3 cellular contexts compared by ENCODE assay signal in the genomic region with DNA sequence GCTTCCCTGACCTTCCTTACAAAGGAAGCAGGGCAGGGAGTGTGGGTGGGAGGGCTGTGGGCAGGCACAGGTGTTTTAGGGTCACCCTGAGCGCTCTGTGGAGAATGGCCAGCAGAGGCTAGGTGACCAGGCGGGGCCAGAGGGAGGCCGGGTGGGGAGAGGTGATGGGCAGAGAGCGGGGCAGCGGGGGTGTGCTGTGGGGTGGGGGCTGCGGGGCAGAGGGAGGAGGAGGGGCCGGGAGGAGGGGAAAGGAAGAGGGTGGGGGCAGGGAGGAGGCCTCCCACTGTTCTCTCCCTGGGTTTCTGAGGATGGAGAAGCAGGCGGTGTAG.
TF ChIP-seq lines count a peak whose summit lies in the region.

No MANE protein-coding gene starts in this region.

TF ChIP-seq in SK-N-SH, 30 proteins besides CTCF, POLR2A, EP300 and RAD21:
- TF ChIP-seq RXRA (IDR thresholded peaks at IDR 0.05; ENCODE audit: borderline replicate concordance, low read depth), result no peak
- no peak for TF ChIP-seq SMC3 (IDR thresholded peaks at IDR 0.05; ENCODE audit: low read depth, low read length)
- TF ChIP-seq, protein P1, sequence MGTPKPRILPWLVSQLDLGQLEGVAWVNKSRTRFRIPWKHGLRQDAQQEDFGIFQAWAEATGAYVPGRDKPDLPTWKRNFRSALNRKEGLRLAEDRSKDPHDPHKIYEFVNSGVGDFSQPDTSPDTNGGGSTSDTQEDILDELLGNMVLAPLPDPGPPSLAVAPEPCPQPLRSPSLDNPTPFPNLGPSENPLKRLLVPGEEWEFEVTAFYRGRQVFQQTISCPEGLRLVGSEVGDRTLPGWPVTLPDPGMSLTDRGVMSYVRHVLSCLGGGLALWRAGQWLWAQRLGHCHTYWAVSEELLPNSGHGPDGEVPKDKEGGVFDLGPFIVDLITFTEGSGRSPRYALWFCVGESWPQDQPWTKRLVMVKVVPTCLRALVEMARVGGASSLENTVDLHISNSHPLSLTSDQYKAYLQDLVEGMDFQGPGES (IDR thresholded peaks at IDR 0.05; ENCODE audit: low read depth, low read length), result no peak
- TF ChIP-seq, protein P2, sequence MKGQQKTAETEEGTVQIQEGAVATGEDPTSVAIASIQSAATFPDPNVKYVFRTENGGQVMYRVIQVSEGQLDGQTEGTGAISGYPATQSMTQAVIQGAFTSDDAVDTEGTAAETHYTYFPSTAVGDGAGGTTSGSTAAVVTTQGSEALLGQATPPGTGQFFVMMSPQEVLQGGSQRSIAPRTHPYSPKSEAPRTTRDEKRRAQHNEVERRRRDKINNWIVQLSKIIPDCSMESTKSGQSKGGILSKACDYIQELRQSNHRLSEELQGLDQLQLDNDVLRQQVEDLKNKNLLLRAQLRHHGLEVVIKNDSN (IDR thresholded peaks at IDR 0.05; ENCODE audit: borderline replicate concordance, low read depth), result no peak
- TF ChIP-seq POLR2AphosphoS5 (IDR thresholded peaks at IDR 0.05; ENCODE audit: low read depth, low read length), result no peak
- TF ChIP-seq MEF2A (IDR thresholded peaks at IDR 0.05; ENCODE audit: borderline replicate concordance, low read depth), result no peak
- TF ChIP-seq TEAD4 (IDR thresholded peaks at IDR 0.05; ENCODE audit: borderline replicate concordance, insufficient read depth), result no peak
- no peak for TF ChIP-seq GABPA (IDR thresholded peaks at IDR 0.05; ENCODE audit: low read depth)
- no peak for TF ChIP-seq SIN3A (IDR thresholded peaks at IDR 0.05; ENCODE audit: borderline replicate concordance, low read depth, low read length)
- TF ChIP-seq CHD2 (IDR thresholded peaks at IDR 0.05; ENCODE audit: low read length, partially characterized antibody), result no peak

TF ChIP-seq in SK-N-SH treated with all-trans-retinoic acid at 6 μM for 48 hours, 23 proteins besides CTCF, POLR2A, EP300 and RAD21:
- TF ChIP-seq OSR1 (CRISPR knock-in tag; IDR thresholded peaks at IDR 0.05) (no peak), BACH2 (CRISPR knock-in tag; IDR thresholded peaks at IDR 0.05; ENCODE audit: borderline replicate concordance) (no peak), ESRRG (CRISPR knock-in tag; IDR thresholded peaks at IDR 0.05) (no peak), RARB (CRISPR knock-in tag; IDR thresholded peaks at IDR 0.05) (no peak), ARNTL (CRISPR knock-in tag; IDR thresholded peaks at IDR 0.05; ENCODE audit: borderline replicate concordance, low read depth) (no peak), ZC3H10 (CRISPR knock-in tag; IDR thresholded peaks at IDR 0.05) (no peak), ZNF565 (CRISPR knock-in tag; conservative IDR thresholded peaks at IDR 0.05; ENCODE audit: low read depth) (no peak), ISL1 (CRISPR knock-in tag; IDR thresholded peaks at IDR 0.05) (no peak), SNAI2 (CRISPR knock-in tag; IDR thresholded peaks at IDR 0.05) (no peak), TCF4 (CRISPR knock-in tag; IDR thresholded peaks at IDR 0.05; ENCODE audit: borderline replicate concordance) (no peak), CSDC2 (CRISPR knock-in tag; IDR thresholded peaks at IDR 0.05) (no peak)
- TF ChIP-seq, protein P3, sequence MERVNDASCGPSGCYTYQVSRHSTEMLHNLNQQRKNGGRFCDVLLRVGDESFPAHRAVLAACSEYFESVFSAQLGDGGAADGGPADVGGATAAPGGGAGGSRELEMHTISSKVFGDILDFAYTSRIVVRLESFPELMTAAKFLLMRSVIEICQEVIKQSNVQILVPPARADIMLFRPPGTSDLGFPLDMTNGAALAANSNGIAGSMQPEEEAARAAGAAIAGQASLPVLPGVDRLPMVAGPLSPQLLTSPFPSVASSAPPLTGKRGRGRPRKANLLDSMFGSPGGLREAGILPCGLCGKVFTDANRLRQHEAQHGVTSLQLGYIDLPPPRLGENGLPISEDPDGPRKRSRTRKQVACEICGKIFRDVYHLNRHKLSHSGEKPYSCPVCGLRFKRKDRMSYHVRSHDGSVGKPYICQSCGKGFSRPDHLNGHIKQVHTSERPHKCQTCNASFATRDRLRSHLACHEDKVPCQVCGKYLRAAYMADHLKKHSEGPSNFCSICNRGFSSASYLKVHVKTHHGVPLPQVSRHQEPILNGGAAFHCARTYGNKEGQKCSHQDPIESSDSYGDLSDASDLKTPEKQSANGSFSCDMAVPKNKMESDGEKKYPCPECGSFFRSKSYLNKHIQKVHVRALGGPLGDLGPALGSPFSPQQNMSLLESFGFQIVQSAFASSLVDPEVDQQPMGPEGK (CRISPR knock-in tag; IDR thresholded peaks at IDR 0.05; ENCODE audit: borderline replicate concordance), result no peak
- TF ChIP-seq, protein P4, sequence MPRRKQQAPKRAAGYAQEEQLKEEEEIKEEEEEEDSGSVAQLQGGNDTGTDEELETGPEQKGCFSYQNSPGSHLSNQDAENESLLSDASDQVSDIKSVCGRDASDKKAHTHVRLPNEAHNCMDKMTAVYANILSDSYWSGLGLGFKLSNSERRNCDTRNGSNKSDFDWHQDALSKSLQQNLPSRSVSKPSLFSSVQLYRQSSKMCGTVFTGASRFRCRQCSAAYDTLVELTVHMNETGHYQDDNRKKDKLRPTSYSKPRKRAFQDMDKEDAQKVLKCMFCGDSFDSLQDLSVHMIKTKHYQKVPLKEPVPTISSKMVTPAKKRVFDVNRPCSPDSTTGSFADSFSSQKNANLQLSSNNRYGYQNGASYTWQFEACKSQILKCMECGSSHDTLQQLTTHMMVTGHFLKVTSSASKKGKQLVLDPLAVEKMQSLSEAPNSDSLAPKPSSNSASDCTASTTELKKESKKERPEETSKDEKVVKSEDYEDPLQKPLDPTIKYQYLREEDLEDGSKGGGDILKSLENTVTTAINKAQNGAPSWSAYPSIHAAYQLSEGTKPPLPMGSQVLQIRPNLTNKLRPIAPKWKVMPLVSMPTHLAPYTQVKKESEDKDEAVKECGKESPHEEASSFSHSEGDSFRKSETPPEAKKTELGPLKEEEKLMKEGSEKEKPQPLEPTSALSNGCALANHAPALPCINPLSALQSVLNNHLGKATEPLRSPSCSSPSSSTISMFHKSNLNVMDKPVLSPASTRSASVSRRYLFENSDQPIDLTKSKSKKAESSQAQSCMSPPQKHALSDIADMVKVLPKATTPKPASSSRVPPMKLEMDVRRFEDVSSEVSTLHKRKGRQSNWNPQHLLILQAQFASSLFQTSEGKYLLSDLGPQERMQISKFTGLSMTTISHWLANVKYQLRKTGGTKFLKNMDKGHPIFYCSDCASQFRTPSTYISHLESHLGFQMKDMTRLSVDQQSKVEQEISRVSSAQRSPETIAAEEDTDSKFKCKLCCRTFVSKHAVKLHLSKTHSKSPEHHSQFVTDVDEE (CRISPR knock-in tag; IDR thresholded peaks at IDR 0.05), result no peak

TF ChIP-seq in HepG2, 621 proteins besides CTCF, POLR2A, EP300 and RAD21:
- no peak for TF ChIP-seq TCF7 (IDR thresholded peaks at IDR 0.05; ENCODE audit: low read depth)
- TF ChIP-seq, protein P5, sequence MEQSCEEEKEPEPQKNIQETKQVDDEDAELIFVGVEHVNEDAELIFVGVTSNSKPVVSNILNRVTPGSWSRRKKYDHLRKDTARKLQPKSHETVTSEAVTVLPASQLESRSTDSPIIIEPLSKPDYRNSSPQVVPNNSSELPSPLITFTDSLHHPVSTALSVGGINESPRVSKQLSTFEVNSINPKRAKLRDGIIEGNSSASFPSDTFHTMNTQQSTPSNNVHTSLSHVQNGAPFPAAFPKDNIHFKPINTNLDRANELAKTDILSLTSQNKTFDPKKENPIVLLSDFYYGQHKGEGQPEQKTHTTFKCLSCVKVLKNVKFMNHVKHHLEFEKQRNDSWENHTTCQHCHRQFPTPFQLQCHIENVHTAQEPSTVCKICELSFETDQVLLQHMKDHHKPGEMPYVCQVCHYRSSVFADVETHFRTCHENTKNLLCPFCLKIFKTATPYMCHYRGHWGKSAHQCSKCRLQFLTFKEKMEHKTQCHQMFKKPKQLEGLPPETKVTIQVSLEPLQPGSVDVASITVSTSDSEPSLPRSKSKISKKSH (CRISPR knock-in tag; IDR thresholded peaks at IDR 0.05; ENCODE audit: borderline replicate concordance), result no peak
- TF ChIP-seq ZNF678 (CRISPR knock-in tag; IDR thresholded peaks at IDR 0.05), result no peak
- TF ChIP-seq RBM39 (IDR thresholded peaks at IDR 0.05; ENCODE audit: low read depth, low read length, poor library complexity, severe bottlenecking), result no peak
- no peak for TF ChIP-seq ZKSCAN1 (IDR thresholded peaks at IDR 0.05; ENCODE audit: low read length)
TF ChIP-seq in HepG2: peak in this region for 0.
